ENCODE assay signal across 16 cellular contexts in the genomic region with DNA sequence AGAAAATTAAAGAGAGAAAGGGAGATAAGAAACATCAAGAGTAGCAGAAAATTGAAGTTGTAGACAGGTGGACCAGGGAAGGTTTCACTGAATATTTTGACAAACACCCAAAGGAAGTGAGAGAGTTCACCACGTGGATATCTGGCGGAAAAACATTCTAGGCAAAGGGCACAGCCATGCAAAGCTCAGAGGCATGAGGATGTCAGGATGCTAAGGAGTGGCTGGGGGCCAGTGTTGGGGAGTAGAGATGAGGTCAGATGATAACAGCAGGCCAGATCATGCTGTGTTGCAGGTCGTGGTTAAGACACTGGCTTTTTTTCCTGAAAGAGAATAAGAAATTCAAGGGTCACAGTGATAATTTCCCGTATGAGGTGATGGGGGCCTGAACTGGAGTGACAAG.
A peak's percentile ranks its signal among the peaks of the same experiment; 100 is the strongest.
DNase-seq lines count a peak whose midpoint lies in the region; ATAC-seq, FAIRE-seq and TF ChIP-seq lines count a peak whose summit lies in the region.
"Had no signal": no experiment of that assay in that cellular context is flagged by ENCODE, and none has a peak within 500 bp of the region (broad histone marks: within the 10 kb centered on the region; RNA-seq: fewer than 3 reads in every experiment).

No MANE protein-coding gene starts in this region.

- FAIRE-seq in RCC 7860 (lab: Jason Lieb, UNC) (no peak), HepG2 (lab: Jason Lieb, UNC) (no peak)

- H3K27me3 ChIP-seq in HepG2 (ENCODE audit: control insufficient read depth in 1 of 2, insufficient read depth in 2 of 2, low read length in 2 of 2) = peaks cover 7 to 57% of the 10 kb centered on the region in 2 experiments

- in situ Hi-C loops in HepG2 (cut with HindIII; ENCODE audit: extremely low pct_ligation_motif_present, low pct_unique_long_range_greater_than_20kb) = no loop called here

- intact Hi-C loops in HepG2 (cut with micrococcal nuclease; ENCODE audit: unreplicated experiment) (no loop called here), Right ventricle myocardium inferior (cut with DNase I) (no loop called here)

- no peaks in the 10 kb centered on the region for H3K4me1 ChIP-seq in HepG2 (ENCODE audit: insufficient read depth, low read length)
- H3K4me1 ChIP-seq: Caco-2 had no signal

- no peak for TF ChIP-seq RAD21 in HepG2 (CRISPR knock-in tag; IDR thresholded peaks at IDR 0.05)

- H3K9ac ChIP-seq in HepG2 (ENCODE audit: insufficient read depth, low read depth, low read length) = no peak overlapping the region
- H3K9ac ChIP-seq: KMS-11 had no signal

- no peaks in the 10 kb centered on the region for H3K9me3 ChIP-seq in HepG2 (ENCODE audit: low read length)
- H3K9me3 ChIP-seq: Caco-2 had no signal

- no peak overlapping the region for H3K27ac ChIP-seq in HepG2 (ENCODE audit: extremely low read length, insufficient read depth, low read length)
- H3K27ac ChIP-seq: KMS-11 had no signal

- no peaks in the 10 kb centered on the region for H4K20me1 ChIP-seq in HepG2 (ENCODE audit: insufficient read depth, low read length)

- H2AFZ ChIP-seq in HepG2 (ENCODE audit: low read length) = no peak overlapping the region

- WGBS in HepG2 (ENCODE audit: low lambda C conversion rate) = 4% methylated on average over 4 of the region's 4 CpGs

- no peak overlapping the region for H3K4me3 ChIP-seq in GM12865 (ENCODE audit: low read depth, low read length)
- no peak overlapping the region for H3K4me3 ChIP-seq in HepG2 (replicated peaks in 1 of 3; ENCODE audit: insufficient read depth in 1 of 3, low read depth in 2 of 3, low read length in 3 of 3)

- CTCF ChIA-PET in HepG2 (lab: Yijun Ruan, JAX; ENCODE audit: low intra/inter-chr PET ratio, low total read pairs) = no interaction called here

- H3K79me2 ChIP-seq in HepG2 (ENCODE audit: insufficient read depth, low read length) = no peaks in the 10 kb centered on the region

- H3K4me2 ChIP-seq in HepG2 (ENCODE audit: low read depth, low read length) = no peak overlapping the region
- H3K4me2 ChIP-seq: KMS-11 had no signal

- TF ChIP-seq CTCF in GM12865 (IDR thresholded peaks at IDR 0.05; ENCODE audit: insufficient read depth, low read depth, low read length, missing control alignments) (no peak), HepG2 (CRISPR knock-in tag; IDR thresholded peaks at IDR 0.05) (no peak)

- DNase-seq in GM12865 (ENCODE audit: low read depth) (peak; percentile 8), RCC 7860 (ENCODE audit: low spot score) (peak; percentile 63), cerebellum (ENCODE audit: low spot score) (peak; percentile 7), HepG2 (ENCODE audit: low spot score) (no peak), Right ventricle myocardium inferior (ENCODE audit: missing footprints) (no peak), COLO829 (ENCODE audit: low spot score) (no peak)
- no peak for DNase-seq in effector CD4-positive, alpha-beta T cell
- DNase-seq: ACHN, AML-193, Caco-2, NCI-H1092 treated with DMSO at 0.1 percent for 48 hours, NCI-H2227 treated with DMSO at 0.1 percent for 48 hours, NCI-H524, SHP77 had no signal

- TF ChIP-seq POLR2A in HepG2 (IDR thresholded peaks at IDR 0.05; ENCODE audit: insufficient read depth in 1 of 2, low read depth in 2 of 2, low read length in 2 of 2) = no peak

- H3K36me3 ChIP-seq in HepG2 (replicated peaks in 1 of 2; ENCODE audit: control insufficient read depth in 1 of 2, insufficient read depth in 2 of 2, low read length in 2 of 2) = no peaks in the 10 kb centered on the region

- no TSS peak for BruUV-seq in HepG2 (replicated peaks; lab: Mats Ljungman, UMichigan)

- POLR2A ChIA-PET in HepG2 (lab: Yijun Ruan, JAX) = no interaction called here

- TF ChIP-seq EP300 in HepG2 (IDR thresholded peaks at IDR 0.05; ENCODE audit: low read depth in 2 of 2, low read length in 2 of 2) (no peak), HepG2 (CRISPR knock-in tag; IDR thresholded peaks at IDR 0.05; ENCODE audit: borderline replicate concordance) (no peak)

- ATAC-seq in HepG2 = no peak
- no peak for ATAC-seq in Right ventricle myocardium inferior
- ATAC-seq: Panc1 had no signal

TF ChIP-seq in HepG2, 621 proteins besides CTCF, POLR2A, EP300 and RAD21:
- no peak for TF ChIP-seq MEIS1 (CRISPR knock-in tag; IDR thresholded peaks at IDR 0.05; ENCODE audit: borderline replicate concordance)
- 0 out of 2 replicates have a peak, but pooled peaks have one; percentile 31 for TF ChIP-seq MNT (IDR thresholded peaks at IDR 0.05)
- no peak for TF ChIP-seq ZNF841 (CRISPR knock-in tag; IDR thresholded peaks at IDR 0.05; ENCODE audit: borderline replicate concordance)

Comparison
In these comparisons a context has a peak if more than half of its experiments do, and no peak if none do; other contexts are left out.
1. DNase-seq: peak in GM12865 (single experiment), RCC 7860 (single experiment) and cerebellum (single experiment); none in HepG2 (single experiment), Right ventricle myocardium inferior (single experiment), effector CD4-positive, alpha-beta T cell (single experiment) and COLO829 (single experiment).